15 cellular contexts compared by ENCODE assay signal in the genomic region with DNA sequence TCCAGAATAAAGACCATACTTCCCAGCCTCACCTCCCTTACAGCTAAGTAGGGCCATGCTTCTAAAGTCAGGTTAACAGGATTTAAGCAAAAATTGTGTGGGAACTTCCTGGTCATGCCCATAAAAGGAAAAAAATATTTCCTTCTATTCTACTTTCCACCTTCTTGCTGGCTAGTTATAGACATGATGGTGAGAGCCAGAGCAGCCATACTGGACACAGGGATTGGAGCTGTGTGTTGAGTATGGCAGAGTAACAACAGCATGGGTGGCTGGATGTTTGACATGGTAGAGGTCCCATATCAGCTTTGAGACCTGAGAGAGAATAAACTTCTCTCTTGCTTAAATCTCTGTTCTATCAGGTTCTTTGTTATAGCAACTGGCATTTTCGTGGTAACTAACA.
"Had no signal": no experiment of that assay in that cellular context is flagged by ENCODE, and none has a peak within 500 bp of the region (broad histone marks: within the 10 kb centered on the region; RNA-seq: fewer than 3 reads in every experiment).

No MANE protein-coding gene starts in this region.

- H3K9me3 Mint-ChIP-seq: activated T-cell treated with anti-CD3 and anti-CD28 coated beads, Interleukin-2, amount 50 U/mL, for 24 hours; naive B cell; stimulated activated effector memory CD8-positive, alpha-beta T cell treated with anti-CD3 and anti-CD28 coated beads, Interleukin-12 subunit alpha, Interleukin-12 subunit beta, amount 100 ng/mL, for 72 hours; T-helper 2 cell treated with Interferon-gamma antibody and Interleukin-4, amounts not matched to agents 5 μg/mL and 100 μg/mL, for 36 hours had no signal

- ATAC-seq: activated CD8-positive, alpha-beta memory T cell treated with anti-CD3 and anti-CD28 coated beads, Interleukin-2, amount 10 ng/mL, durations not matched to agents 7 days and 5 days; stimulated activated effector memory CD8-positive, alpha-beta T cell treated with anti-CD3 and anti-CD28 coated beads, Interleukin-12 subunit alpha, Interleukin-12 subunit beta, amount 100 ng/mL, for 72 hours had no signal

- H3K36me3 Mint-ChIP-seq: activated CD8-positive, alpha-beta memory T cell treated with anti-CD3 and anti-CD28 coated beads, Interleukin-2, amount 10 ng/mL, durations not matched to agents 7 days and 5 days; activated naive CD8-positive, alpha-beta T cell; brain; naive B cell; stimulated activated effector memory CD8-positive, alpha-beta T cell treated with anti-CD3 and anti-CD28 coated beads, Interleukin-12 subunit alpha, Interleukin-12 subunit beta, amount 100 ng/mL, for 72 hours had no signal

- H3K4me3 Mint-ChIP-seq: activated CD8-positive, alpha-beta memory T cell treated with anti-CD3 and anti-CD28 coated beads, Interleukin-2, amount 10 ng/mL, durations not matched to agents 7 days and 5 days; activated naive CD8-positive, alpha-beta T cell; activated T-cell treated with anti-CD3 and anti-CD28 coated beads, Interleukin-2, amount 50 U/mL, for 24 hours; brain; naive B cell; stimulated activated effector memory CD8-positive, alpha-beta T cell treated with anti-CD3 and anti-CD28 coated beads, Interleukin-12 subunit alpha, Interleukin-12 subunit beta, amount 100 ng/mL, for 72 hours; T-helper 2 cell treated with Interferon-gamma antibody and Interleukin-4, amounts not matched to agents 5 μg/mL and 100 μg/mL, for 36 hours had no signal

- H3K27ac Mint-ChIP-seq: activated CD8-positive, alpha-beta memory T cell treated with anti-CD3 and anti-CD28 coated beads, Interleukin-2, amount 10 ng/mL, durations not matched to agents 7 days and 5 days; activated naive CD8-positive, alpha-beta T cell; activated T-cell treated with anti-CD3 and anti-CD28 coated beads, Interleukin-2, amount 50 U/mL, for 24 hours; stimulated activated effector memory CD8-positive, alpha-beta T cell treated with anti-CD3 and anti-CD28 coated beads, Interleukin-12 subunit alpha, Interleukin-12 subunit beta, amount 100 ng/mL, for 72 hours; T-helper 2 cell treated with Interferon-gamma antibody and Interleukin-4, amounts not matched to agents 5 μg/mL and 100 μg/mL, for 36 hours had no signal

- H3K36me3 ChIP-seq: right atrium auricular region, tibial artery had no signal

- H3K4me1 ChIP-seq: right atrium auricular region, tibial artery had no signal

- H3K27ac ChIP-seq: right atrium auricular region, tibial artery had no signal

- DNase-seq: activated CD4-positive, alpha-beta T cell treated with anti-CD3 and anti-CD28 coated beads for 1 hour; activated CD4-positive, alpha-beta T cell treated with anti-CD3 and anti-CD28 coated beads, Interleukin-2, amount 50 U/mL, for 48 hours; activated CD8-positive, alpha-beta memory T cell treated with anti-CD3 and anti-CD28 coated beads, Interleukin-2, amount 10 ng/mL, durations not matched to agents 7 days and 5 days; activated effector memory CD4-positive, alpha-beta T cell treated with anti-CD3 and anti-CD28 coated beads, Interleukin-2, amount 50 U/mL, for 16 hours; activated T-cell treated with anti-CD3 and anti-CD28 coated beads, Interleukin-2, amount 50 U/mL, for 24 hours; effector memory CD4-positive, alpha-beta T cell; naive B cell; tibial artery had no signal

- H3K27me3 ChIP-seq: right atrium auricular region, tibial artery had no signal

- H3K9me3 ChIP-seq: right atrium auricular region, tibial artery had no signal

- FAIRE-seq: small intestine had no signal

- H3K4me1 Mint-ChIP-seq: activated CD8-positive, alpha-beta memory T cell treated with anti-CD3 and anti-CD28 coated beads, Interleukin-2, amount 10 ng/mL, durations not matched to agents 7 days and 5 days; stimulated activated effector memory CD8-positive, alpha-beta T cell treated with anti-CD3 and anti-CD28 coated beads, Interleukin-12 subunit alpha, Interleukin-12 subunit beta, amount 100 ng/mL, for 72 hours had no signal

- H3K4me3 ChIP-seq: lung, right atrium auricular region, tibial artery had no signal
